ENCODE assay signal across 1 cellular context in genomic region chr2:118088051-118089014, GRCh38.
TF ChIP-seq lines count a peak whose summit lies in the region.

Gene INSIG2, plus strand, starts transcription at chr2:118088471. Its CDS starts 8,086 bp downstream, at chr2:118096557.

TF ChIP-seq in HepG2, 621 proteins besides CTCF, POLR2A, EP300 and RAD21 (continued from another document and continues in another):
- TF ChIP-seq GLMP (CRISPR knock-in tag; IDR thresholded peaks at IDR 0.05; ENCODE audit: borderline replicate concordance) (no peak), ZNF12 (CRISPR knock-in tag; IDR thresholded peaks at IDR 0.05) (peak; percentile 28; the same call in 1 of the 2 replicates), ZNF10 (CRISPR knock-in tag; IDR thresholded peaks at IDR 0.05; ENCODE audit: borderline replicate concordance, low read depth) (no peak), PAXIP1 (CRISPR knock-in tag; conservative IDR thresholded peaks at IDR 0.05) (peak; percentile 84), ZNF30 (CRISPR knock-in tag; IDR thresholded peaks at IDR 0.05) (peak; percentile 84; the same call in 1 of the 2 replicates), MED8 (CRISPR knock-in tag; IDR thresholded peaks at IDR 0.05; ENCODE audit: insufficient replicate concordance) (peak; percentile 35), MTF2 (CRISPR knock-in tag; IDR thresholded peaks at IDR 0.05; ENCODE audit: borderline replicate concordance) (no peak), ZNF614 (CRISPR knock-in tag; IDR thresholded peaks at IDR 0.05; ENCODE audit: borderline replicate concordance) (peak; percentile 93; the same call in 1 of the 2 replicates), IKZF4 (CRISPR knock-in tag; IDR thresholded peaks at IDR 0.05; ENCODE audit: borderline replicate concordance, low read depth, not compliant biosample characterization) (peak; percentile 10), ZNF629 (CRISPR knock-in tag; conservative IDR thresholded peaks at IDR 0.05) (peak; percentile 36; the same call in 1 of the 2 replicates), ZNF747 (CRISPR knock-in tag; IDR thresholded peaks at IDR 0.05; ENCODE audit: borderline replicate concordance) (no peak; the same call in none of the 2 replicates), ZBTB37 (CRISPR knock-in tag; IDR thresholded peaks at IDR 0.05) (0 out of 2 replicates have a peak, but pooled peaks have one; percentile 20), NAIF1 (CRISPR knock-in tag; IDR thresholded peaks at IDR 0.05; ENCODE audit: borderline replicate concordance) (peak; percentile 75; the same call in 1 of the 2 replicates), MAFG (CRISPR knock-in tag; IDR thresholded peaks at IDR 0.05) (no peak), REXO4 (CRISPR knock-in tag; IDR thresholded peaks at IDR 0.05; ENCODE audit: borderline replicate concordance) (no peak), ZMYM3 (CRISPR knock-in tag; IDR thresholded peaks at IDR 0.05) (peak; percentile 48; the same call in 1 of the 2 replicates), SATB2 (CRISPR knock-in tag; IDR thresholded peaks at IDR 0.05) (no peak), DZIP1 (CRISPR knock-in tag; IDR thresholded peaks at IDR 0.05) (no peak), TBP (CRISPR knock-in tag; IDR thresholded peaks at IDR 0.05) (no peak), SMARCE1 (IDR thresholded peaks at IDR 0.05; ENCODE audit: borderline replicate concordance) (no peak), ZNF576 (CRISPR knock-in tag; IDR thresholded peaks at IDR 0.05) (no peak), TFE3 (CRISPR knock-in tag; IDR thresholded peaks at IDR 0.05) (peak; percentile 71), PITX1 (CRISPR knock-in tag; IDR thresholded peaks at IDR 0.05) (peak; percentile 82), ZNF841 (CRISPR knock-in tag; IDR thresholded peaks at IDR 0.05; ENCODE audit: borderline replicate concordance) (no peak), SP4 (CRISPR knock-in tag; IDR thresholded peaks at IDR 0.05) (peak; percentile 89), PRPF4 (IDR thresholded peaks at IDR 0.05; ENCODE audit: low read depth, low read length, poor library complexity, severe bottlenecking) (no peak), ZNF891 (CRISPR knock-in tag; IDR thresholded peaks at IDR 0.05) (no peak; the same call in 1 of the 2 replicates), HMGA1 (CRISPR knock-in tag; conservative IDR thresholded peaks at IDR 0.05) (no peak; the same call in 1 of the 2 replicates), ZC3H13 (CRISPR knock-in tag; IDR thresholded peaks at IDR 0.05) (0 out of 2 replicates have a peak, but pooled peaks have one; percentile 27), ZNF570 (CRISPR knock-in tag; IDR thresholded peaks at IDR 0.05; ENCODE audit: borderline replicate concordance) (0 out of 2 replicates have a peak, but pooled peaks have one; percentile 57), AKNA (CRISPR knock-in tag; IDR thresholded peaks at IDR 0.05; ENCODE audit: borderline replicate concordance) (no peak), TRIM24 (CRISPR knock-in tag; IDR thresholded peaks at IDR 0.05) (no peak), GATAD2A (CRISPR knock-in tag; IDR thresholded peaks at IDR 0.05) (peak; percentile 88), ZNF710 (CRISPR knock-in tag; IDR thresholded peaks at IDR 0.05; ENCODE audit: borderline replicate concordance) (no peak; the same call in 1 of the 2 replicates), MLLT10 (CRISPR knock-in tag; IDR thresholded peaks at IDR 0.05) (no peak), CBX5 (CRISPR knock-in tag; IDR thresholded peaks at IDR 0.05; ENCODE audit: borderline replicate concordance) (peak; percentile 89; the same call in 1 of the 2 replicates), HNF4G (IDR thresholded peaks at IDR 0.05; ENCODE audit: borderline replicate concordance, low read depth, low read length) (no peak), HNF4G (CRISPR knock-in tag; IDR thresholded peaks at IDR 0.05; ENCODE audit: borderline replicate concordance, low read depth) (no peak; the same call in 1 of the 2 replicates)
